Comparison of ENCODE assay signal across 1 cellular context in genomic region chr3:194205675-194206133, GRCh38.
TF ChIP-seq lines count a peak whose summit lies in the region.

No MANE protein-coding gene starts in this region.

TF ChIP-seq in K562, 482 proteins besides CTCF, POLR2A, EP300 and RAD21 (continued from another document and continues in another):
- TF ChIP-seq RERE (CRISPR knock-in tag; IDR thresholded peaks at IDR 0.05; ENCODE audit: borderline replicate concordance) (no peak), DMBX1 (CRISPR knock-in tag; IDR thresholded peaks at IDR 0.05; ENCODE audit: borderline replicate concordance) (0 out of 2 replicates have a peak, but pooled peaks have one; percentile 67), CREBBP (IDR thresholded peaks at IDR 0.05; ENCODE audit: low read depth, low read length) (no peak), HLTF (IDR thresholded peaks at IDR 0.05) (no peak), ZNF197 (CRISPR knock-in tag; IDR thresholded peaks at IDR 0.05; ENCODE audit: low read depth) (no peak), ZEB2 (IDR thresholded peaks at IDR 0.05) (peak; percentile 88), CEBPG (CRISPR knock-in tag; IDR thresholded peaks at IDR 0.05) (no peak), CEBPG (tag; conservative IDR thresholded peaks at IDR 0.05 in 1 of 2, IDR thresholded peaks at IDR 0.05 in 1 of 2) (no peak), RCOR1 (IDR thresholded peaks at IDR 0.05; ENCODE audit: borderline replicate concordance in 1 of 2, low read depth in 2 of 2, low read length in 2 of 2) (peak in 1 of 2 experiments; percentile 41; a peak in 2 of 4 replicates), PBX2 (CRISPR knock-in tag; IDR thresholded peaks at IDR 0.05; ENCODE audit: low read depth) (no peak), PBX2 (tag; conservative IDR thresholded peaks at IDR 0.05; ENCODE audit: low read depth) (peak; percentile 38; the same call in 1 of the 2 replicates), KDM1A (IDR thresholded peaks at IDR 0.05) (no peak), CREB1 (IDR thresholded peaks at IDR 0.05) (no peak), CREB1 (CRISPR knock-in tag; IDR thresholded peaks at IDR 0.05) (no peak), TRIM24 (IDR thresholded peaks at IDR 0.05) (peak in 1 of 2 experiments; percentile 92; a peak in 2 of 4 replicates), TAL1 (IDR thresholded peaks at IDR 0.05) (no peak), IRF9 (tag; IDR thresholded peaks at IDR 0.05) (no peak), GTF2A2 (tag; IDR thresholded peaks at IDR 0.05) (0 out of 2 replicates have a peak, but pooled peaks have one; percentile 27), NR2C2 (CRISPR knock-in tag; IDR thresholded peaks at IDR 0.05) (no peak), NR2C2 (tag; IDR thresholded peaks at IDR 0.05) (0 out of 2 replicates have a peak, but pooled peaks have one; percentile 13), HDAC2 (IDR thresholded peaks at IDR 0.05) (0 out of 2 replicates have a peak, but pooled peaks have one; percentile 17), ETV1 (tag; conservative IDR thresholded peaks at IDR 0.05; ENCODE audit: low read depth) (peak; percentile 56; the same call in 1 of the 2 replicates), FOXO4 (CRISPR knock-in tag; IDR thresholded peaks at IDR 0.05) (no peak), ZBTB7A (IDR thresholded peaks at IDR 0.05; ENCODE audit: borderline replicate concordance, control insufficient read depth, low read depth, low read length) (no peak), EHMT2 (IDR thresholded peaks at IDR 0.05) (peak; percentile 58; the same call in 1 of the 2 replicates), POLR2AphosphoS2 (IDR thresholded peaks at IDR 0.05; ENCODE audit: low read length) (no peak), ZNF407 (IDR thresholded peaks at IDR 0.05; ENCODE audit: low read depth) (no peak), CXXC5 (CRISPR knock-in tag; IDR thresholded peaks at IDR 0.05) (peak; percentile 64), MTA2 (IDR thresholded peaks at IDR 0.05; ENCODE audit: low read depth) (no peak), RFX1 (IDR thresholded peaks at IDR 0.05) (no peak), NR4A1 (CRISPR knock-in tag; IDR thresholded peaks at IDR 0.05) (no peak), NR4A1 (tag; IDR thresholded peaks at IDR 0.05) (0 out of 2 replicates have a peak, but pooled peaks have one; percentile 58), TEAD2 (tag; IDR thresholded peaks at IDR 0.05) (no peak), TAF15 (IDR thresholded peaks at IDR 0.05; ENCODE audit: low read depth, low read length) (no peak), KDM5B (IDR thresholded peaks at IDR 0.05; ENCODE audit: insufficient replicate concordance, low read depth, low read length) (no peak), NCOA1 (IDR thresholded peaks at IDR 0.05; ENCODE audit: low read depth) (peak; percentile 92), POLR2AphosphoS5 (IDR thresholded peaks at IDR 0.05; ENCODE audit: control insufficient read depth, insufficient read depth, low read depth, low read length) (no peak), TBP (optimal IDR thresholded peaks at IDR 0.05; ENCODE audit: low read depth, low read length) (peak; percentile 48), TGIF2 (CRISPR knock-in tag; IDR thresholded peaks at IDR 0.05) (no peak), LEF1 (IDR thresholded peaks at IDR 0.05) (no peak), MYC (IDR thresholded peaks at IDR 0.05; ENCODE audit: low read depth, low read length) (no peak), MYC (CRISPR knock-in tag; IDR thresholded peaks at IDR 0.05; ENCODE audit: borderline replicate concordance, low read depth) (no peak), PHF21A (IDR thresholded peaks at IDR 0.05; ENCODE audit: borderline replicate concordance, low read depth) (no peak), FOS (IDR thresholded peaks at IDR 0.05; ENCODE audit: extremely low read depth, insufficient read length) (no peak), ATF3 (IDR thresholded peaks at IDR 0.05) (no peak), ATF3 (CRISPR knock-in tag; conservative IDR thresholded peaks at IDR 0.05) (no peak), THRB (CRISPR knock-in tag; conservative IDR thresholded peaks at IDR 0.05) (peak; percentile 40; the same call in 1 of the 2 replicates)
